ENCODE assay signal across 29 cellular contexts in genomic region chr9:112369817-112370216, GRCh38. TPM values are rescaled to one million over a fixed set of nuclear protein-coding genes. Genes with fewer than 3 reads are reported as not detected.
DNase-seq lines count a peak whose midpoint lies in the region; ATAC-seq, FAIRE-seq and TF ChIP-seq lines count a peak whose summit lies in the region.
"Had no signal": no experiment of that assay in that cellular context is flagged by ENCODE, and none has a peak within 500 bp of the region (broad histone marks: within the 10 kb centered on the region; RNA-seq: fewer than 3 reads in every experiment).

No MANE protein-coding gene starts in this region.

- no peak overlapping the region for H3K4me2 ChIP-seq in K562 (ENCODE audit: insufficient read depth, low read length)
- H3K4me2 ChIP-seq: A549; BLaER1; BLaER1 treated with 17β-estradiol and CSF1 and Interleukin-3, amounts not matched to agents 10 nM and 100 nM had no signal

- in situ Hi-C loops in K562 (cut with MboI), result no loop called here

- POLR2A ChIA-PET in K562 (lab: Yijun Ruan, JAX), result interaction anchor here (1.1 kb wide), 1 partner anchor 10 kb away, joined by 6 read pairs; the partner anchor contains the start of gene HSDL2

- intact Hi-C loops in K562 (cut with micrococcal nuclease), result loop anchor here (10.0 kb wide), 3 partner anchors 55 to 425 kb away; no protein-coding TSS in a partner anchor

- no peaks in the 10 kb centered on the region for H3K79me2 ChIP-seq in K562 (ENCODE audit: control insufficient read depth, insufficient read depth, low read length)

- BruUV-seq in K562 (replicated peaks; lab: Mats Ljungman, UMichigan), result no TSS peak

- no peak overlapping the region for H3K4me3 ChIP-seq in K562
- H3K4me3 ChIP-seq: A549; BLaER1; BLaER1 treated with 17β-estradiol and CSF1 and Interleukin-3, amounts not matched to agents 10 nM and 100 nM had no signal

- TF ChIP-seq POLR2A in K562 (conservative IDR thresholded peaks at IDR 0.05), result no peak

- ATAC-seq in K562, result no peak
- ATAC-seq: A549; CD8-positive, alpha-beta T cell had no signal

- TF ChIP-seq EP300 in K562 (IDR thresholded peaks at IDR 0.05; ENCODE audit: low read length), result no peak

- peaks cover 4% of the 10 kb centered on the region; the same call in 1 of the 2 replicates for H3K9me3 ChIP-seq in K562 (replicated peaks; ENCODE audit: control insufficient read depth, insufficient read depth, low read depth, low read length)
- H3K9me3 ChIP-seq: BE2C had no signal

- no peaks in the 10 kb centered on the region for H4K20me1 ChIP-seq in K562 (replicated peaks; ENCODE audit: control insufficient read depth, insufficient read depth, low read length)
- H4K20me1 ChIP-seq: BLaER1; BLaER1 treated with 17β-estradiol and CSF1 and Interleukin-3, amounts not matched to agents 10 nM and 100 nM had no signal

- no peaks in the 10 kb centered on the region for H3K9me1 ChIP-seq in K562 (ENCODE audit: control insufficient read depth, insufficient read depth, low read length)

- WGBS in K562 (ENCODE audit: insufficient coverage, low coverage, missing lambda C conversion rate), result 18% methylated on average over 1 of the region's 1 CpG

- no peak overlapping the region for H2AFZ ChIP-seq in K562 (ENCODE audit: low read depth, low read length)

- TF ChIP-seq CTCF in K562 (IDR thresholded peaks at IDR 0.05 in 2 of 3, conservative IDR thresholded peaks at IDR 0.05 in 1 of 3; ENCODE audit: insufficient read depth in 2 of 3, low read depth in 1 of 3, low read length in 3 of 3), result no peak

- no peaks in the 10 kb centered on the region for H3K27me3 ChIP-seq in K562 (ENCODE audit: control insufficient read depth in 2 of 2, insufficient read depth in 2 of 2, low read length in 2 of 2)
- H3K27me3 ChIP-seq: BE2C; BLaER1; BLaER1 treated with 17β-estradiol and CSF1 and Interleukin-3, amounts not matched to agents 10 nM and 100 nM had no signal

- no peaks in the 10 kb centered on the region for H3K36me3 ChIP-seq in K562 (ENCODE audit: control insufficient read depth, insufficient read depth, low read length)
- H3K36me3 ChIP-seq: BE2C had no signal

- TF ChIP-seq RAD21 in K562 (CRISPR knock-in tag; conservative IDR thresholded peaks at IDR 0.05 in 1 of 2, IDR thresholded peaks at IDR 0.05 in 1 of 2), result no peak

- no peak overlapping the region for H3K9ac ChIP-seq in K562 (ENCODE audit: insufficient read depth in 1 of 2, low read depth in 2 of 2, low read length in 2 of 2)
- H3K9ac ChIP-seq: BLaER1; BLaER1 treated with 17β-estradiol and CSF1 and Interleukin-3, amounts not matched to agents 10 nM and 100 nM had no signal

- CTCF ChIA-PET in K562 (lab: Yijun Ruan, JAX; ENCODE audit: low intra/inter-chr PET ratio), result no interaction called here

- DNase-seq in K562 (ENCODE audit: extremely low read depth in 1 of 4, low spot score in 3 of 4), result no peak
- no peak for DNase-seq in GM19240 (ENCODE audit: insufficient read length, low spot score)
- DNase-seq: 8988T; ACHN; AML-193; BE2C; C1 segment of cervical spinal cord; Caco-2; Calu3; CD4-positive, alpha-beta memory T cell; CD4-positive, alpha-beta T cell; CD4-positive, CD25-positive, alpha-beta regulatory T cell; CD8-positive, alpha-beta memory T cell; CD8-positive, alpha-beta T cell; COR-L47; DMS 273 treated with DMSO at 0.1 percent for 48 hours; DMS153; DMS53; DMS79; DMS79 treated with DMSO at 0.1 percent for 48 hours; DND-41; EL had no signal

- H3K27ac ChIP-seq in K562 (ENCODE audit: extremely low read depth, low read depth, low read length), result no peak overlapping the region
- H3K27ac ChIP-seq: 22Rv1; A549; BLaER1; BLaER1 treated with 17β-estradiol and CSF1 and Interleukin-3, amounts not matched to agents 10 nM and 100 nM; C4-2B had no signal

- H3K4me1 ChIP-seq in K562 (replicated peaks in 1 of 2; ENCODE audit: control insufficient read depth in 2 of 2, insufficient read depth in 2 of 2, low read length in 2 of 2), result no peaks in the 10 kb centered on the region
- H3K4me1 ChIP-seq: A549; BE2C; BLaER1; BLaER1 treated with 17β-estradiol and CSF1 and Interleukin-3, amounts not matched to agents 10 nM and 100 nM; Caco-2 had no signal

- FAIRE-seq in K562 (lab: Jason Lieb, UNC), result no peak
- FAIRE-seq: A204.1, A549, D721Med had no signal

TF ChIP-seq in K562, 482 proteins besides CTCF, POLR2A, EP300 and RAD21:
- TF ChIP-seq ZNF431 (CRISPR knock-in tag; IDR thresholded peaks at IDR 0.05) (peak; percentile 69; the same call in 1 of the 2 replicates), ZNF766 (CRISPR knock-in tag; conservative IDR thresholded peaks at IDR 0.05) (peak; percentile 70; the same call in 1 of the 2 replicates), JUND (IDR thresholded peaks at IDR 0.05; ENCODE audit: borderline replicate concordance, low read depth, low read length) (no peak), JUND (tag; IDR thresholded peaks at IDR 0.05; ENCODE audit: borderline replicate concordance, low read depth, low read length) (no peak)
- TF ChIP-seq, protein P1, sequence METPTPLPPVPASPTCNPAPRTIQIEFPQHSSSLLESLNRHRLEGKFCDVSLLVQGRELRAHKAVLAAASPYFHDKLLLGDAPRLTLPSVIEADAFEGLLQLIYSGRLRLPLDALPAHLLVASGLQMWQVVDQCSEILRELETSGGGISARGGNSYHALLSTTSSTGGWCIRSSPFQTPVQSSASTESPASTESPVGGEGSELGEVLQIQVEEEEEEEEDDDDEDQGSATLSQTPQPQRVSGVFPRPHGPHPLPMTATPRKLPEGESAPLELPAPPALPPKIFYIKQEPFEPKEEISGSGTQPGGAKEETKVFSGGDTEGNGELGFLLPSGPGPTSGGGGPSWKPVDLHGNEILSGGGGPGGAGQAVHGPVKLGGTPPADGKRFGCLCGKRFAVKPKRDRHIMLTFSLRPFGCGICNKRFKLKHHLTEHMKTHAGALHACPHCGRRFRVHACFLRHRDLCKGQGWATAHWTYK (CRISPR knock-in tag; IDR thresholded peaks at IDR 0.05), result no peak

RNA-seq across cellular contexts. Expression of gene HSDL2, which starts 10.1 kb away (rescaled TPM):
- total RNA-seq in K562 (2011; cell fraction: chromatin; rRNA removed; ENCODE audit: low replicate concordance), result 17.0 and 29.9 TPM in 2 replicates
- total RNA-seq in K562 (2011; cell fraction: nucleolus; rRNA removed), result 11.0 and 12.2 TPM in 2 replicates
- 15.3 and 17.0 TPM in 2 replicates for total RNA-seq in K562 (2011; cell fraction: nucleoplasm; rRNA removed)
- total RNA-seq in K562 (2014; rRNA removed), result 22.8 and 23.1 TPM in 2 replicates
- 43.4 and 46.3 TPM in 2 replicates for total RNA-seq in K562 (2014; rRNA removed; fragmentation: Illumina TruSeq; extraction: Trizol)
- total RNA-seq in K562 (2015; rRNA removed; fragmentation: Illumina TruSeq; extraction: Trizol), result 37.6 and 40.3 TPM in 2 replicates
- total RNA-seq in K562 (2021), result 28.8 and 29.7 TPM in 2 replicates
- 64.8 and 74.1 TPM in 2 replicates for polyA plus RNA-seq in K562 (2011; rRNA removed)
- polyA plus RNA-seq in K562 (2011; cell fraction: cytosol; rRNA removed), result 11.2 and 23.1 TPM in 2 replicates
- polyA plus RNA-seq in K562 (2011; cell fraction: nucleus; rRNA removed), result 7.7 and 15.4 TPM in 2 replicates
- polyA plus RNA-seq in K562 (2012), result 29.3 and 34.5 TPM in 2 replicates
- 33.3 and 37.4 TPM in 2 replicates for polyA plus RNA-seq in K562 (2014; fragmentation: Illumina TruSeq; extraction: Trizol)
- polyA plus RNA-seq in K562 (2014; fragmentation: Nextera tagmentation; extraction: Ambion mirVana), result 10 to 100 TPM; 32.7 to 35.6 TPM
- polyA plus RNA-seq in K562 (2014; rRNA removed), result 23.1 and 24.6 TPM in 2 replicates
- 98.5 and 105 TPM in 2 replicates for polyA minus RNA-seq in K562 (2011; rRNA and poly(A)+ RNA removed)
- 31.7 and 40.8 TPM in 2 replicates for polyA minus RNA-seq in K562 (2011; cell fraction: cytosol; rRNA and poly(A)+ RNA removed)
- 7.9 and 16.2 TPM in 2 replicates for polyA minus RNA-seq in K562 (2011; cell fraction: nucleus; rRNA and poly(A)+ RNA removed)

RNA-seq across cellular contexts. Expression of gene PTBP3, which starts 36.4 kb away (rescaled TPM):
- total RNA-seq in K562 (2011; cell fraction: chromatin; rRNA removed; ENCODE audit: low replicate concordance), result 83.3 and 94.4 TPM in 2 replicates
- total RNA-seq in K562 (2011; cell fraction: nucleolus; rRNA removed), result 15.2 and 20.9 TPM in 2 replicates
- total RNA-seq in K562 (2011; cell fraction: nucleoplasm; rRNA removed), result 43.6 and 84.2 TPM in 2 replicates
- total RNA-seq in K562 (2014; rRNA removed) (36.9 and 44.4 TPM in 2 replicates), K562 (2014; rRNA removed; fragmentation: Illumina TruSeq; extraction: Trizol) (83.5 and 93.8 TPM in 2 replicates), K562 (2015; rRNA removed; fragmentation: Illumina TruSeq; extraction: Trizol) (71.3 and 77.1 TPM in 2 replicates), K562 (2021) (109 and 116 TPM in 2 replicates)
- polyA plus RNA-seq in K562 (2011; rRNA removed) (132 and 151 TPM in 2 replicates), K562 (2014; fragmentation: Illumina TruSeq; extraction: Trizol) (60.3 and 68.0 TPM in 2 replicates), K562 (2014; fragmentation: Nextera tagmentation; extraction: Ambion mirVana) (10 to 100 TPM; 22.4 to 26.7 TPM), K562 (2014; rRNA removed) (42.0 and 45.5 TPM in 2 replicates)
- 122 and 173 TPM in 2 replicates for polyA plus RNA-seq in K562 (2011; cell fraction: cytosol; rRNA removed)
- polyA plus RNA-seq in K562 (2011; cell fraction: nucleus; rRNA removed), result 54.8 and 78.5 TPM in 2 replicates
- polyA plus RNA-seq in K562 (2012), result 34.5 and 35.0 TPM in 2 replicates
- 252 and 271 TPM in 2 replicates for polyA minus RNA-seq in K562 (2011; rRNA and poly(A)+ RNA removed)
- 85.2 and 87.1 TPM in 2 replicates for polyA minus RNA-seq in K562 (2011; cell fraction: cytosol; rRNA and poly(A)+ RNA removed)
- polyA minus RNA-seq in K562 (2011; cell fraction: nucleus; rRNA and poly(A)+ RNA removed), result 22.9 and 43.9 TPM in 2 replicates
